In the genomic region with DNA sequence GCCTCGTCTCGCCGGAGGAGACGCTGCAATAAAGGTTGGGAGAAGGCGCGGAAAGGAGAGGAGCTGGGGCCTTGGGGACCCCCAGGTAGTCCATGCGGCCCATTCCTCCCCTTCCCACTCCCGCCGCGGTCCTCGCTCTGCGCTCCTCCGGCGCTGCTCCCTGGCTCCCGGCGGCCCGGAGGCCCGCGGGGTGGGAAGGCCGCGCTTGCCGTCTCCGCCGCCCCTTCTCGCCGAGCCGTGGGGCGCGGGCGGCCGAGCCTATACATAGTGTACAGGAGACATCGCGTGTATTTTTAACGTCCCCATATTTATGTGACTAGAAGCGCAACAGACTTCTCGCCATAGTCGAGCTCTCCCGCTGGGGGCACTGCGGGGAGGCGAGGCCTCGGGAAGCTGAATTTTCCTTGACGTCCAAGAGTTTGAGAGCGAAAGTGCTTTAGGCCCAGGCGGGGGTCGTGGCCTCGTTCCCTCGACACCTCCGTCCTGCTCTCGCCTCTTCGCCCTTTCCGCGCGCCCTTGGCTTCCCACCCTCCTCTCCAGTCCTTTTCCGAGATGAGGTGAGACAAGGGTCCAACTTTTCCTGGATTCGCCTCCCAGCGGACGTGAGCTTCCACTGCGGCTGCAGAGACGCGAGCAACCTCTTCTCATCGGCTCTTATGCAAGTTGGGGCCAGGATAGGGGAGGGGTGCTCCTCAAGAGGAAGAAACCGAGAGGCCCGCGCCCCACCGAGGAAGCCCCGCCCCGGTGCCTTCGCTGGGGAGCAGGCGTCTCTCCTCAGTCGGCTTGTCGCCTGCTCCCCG, we compare ENCODE assay signal across 8 cellular contexts. TPM values are rescaled to one million over a fixed set of nuclear protein-coding genes. Genes with fewer than 3 reads are reported as not detected.
A peak's percentile ranks its signal among the peaks of the same experiment; 100 is the strongest.
DNase-seq lines count a peak whose midpoint lies in the region; ATAC-seq and TF ChIP-seq lines count a peak whose summit lies in the region.

No MANE protein-coding gene starts in this region.

- H3K4me3 ChIP-seq in mammary epithelial cell (replicated peaks in 1 of 3; ENCODE audit: insufficient read depth in 1 of 3, low read depth in 2 of 3, low read length in 3 of 3) = no peak overlapping the region

- peak; percentile 63 for DNase-seq in activated CD8-positive, alpha-beta memory T cell treated with anti-CD3 and anti-CD28 coated beads for 24 hours
- no peak for DNase-seq in activated CD8-positive, alpha-beta memory T cell treated with anti-CD3 and anti-CD28 coated beads, Interleukin-2, amount 50 U/mL, for 48 hours
- DNase-seq in mammary epithelial cell (no peak), iPS-NIHi11 (ENCODE audit: low spot score) (peak; percentile 67), COLO829 (ENCODE audit: low spot score) (no peak), NCI-H524 treated with DMSO at 0.1 percent for 48 hours (lab: John Stamatoyannopoulos, UW) (no peak)

- BruUV-seq in mammary epithelial cell (replicated peaks; lab: Mats Ljungman, UMichigan) = no TSS peak

- 15% methylated on average over 37 of the region's 72 CpGs for WGBS in mammary epithelial cell (ENCODE audit: low coverage, missing lambda C conversion rate)

- no peak for ATAC-seq in stimulated activated memory B cell treated with anti-CD40 and anti-IgM and Interleukin-4, amounts not matched to agents 10 μg/mL and 1 μg/mL and 100 μg/mL, for 72 hours
- ATAC-seq in HG03432 (IDR thresholded peaks at IDR 0.05; ENCODE audit: unreplicated experiment) = no peak

- H2AFZ ChIP-seq in mammary epithelial cell (ENCODE audit: low read depth, low read length) = no peak overlapping the region

- peaks cover under 1% of the 10 kb centered on the region for H3K36me3 ChIP-seq in mammary epithelial cell (ENCODE audit: insufficient read depth, low read length)

- CTCF ChIA-PET in mammary epithelial cell (lab: Charles Lee; ENCODE audit: low non-redundant PET) = no interaction called here

- no peak overlapping the region for H3K27ac ChIP-seq in mammary epithelial cell (ENCODE audit: insufficient read depth, low read depth, low read length)

- no peaks in the 10 kb centered on the region for H3K9me3 ChIP-seq in mammary epithelial cell (replicated peaks; ENCODE audit: insufficient read depth, low read length)

- H3K79me2 ChIP-seq in mammary epithelial cell (ENCODE audit: insufficient read depth, low read length) = no peaks in the 10 kb centered on the region

- H3K36me3 Mint-ChIP-seq in stimulated activated memory B cell treated with anti-CD40 and anti-IgM and Interleukin-4, amounts not matched to agents 10 μg/mL and 1 μg/mL and 100 μg/mL, for 72 hours = peaks cover 39% of the 10 kb centered on the region

- H3K9me3 Mint-ChIP-seq in stimulated activated memory B cell treated with anti-CD40 and anti-IgM and Interleukin-4, amounts not matched to agents 10 μg/mL and 1 μg/mL and 100 μg/mL, for 72 hours = no peaks in the 10 kb centered on the region

- H3K27me3 ChIP-seq in mammary epithelial cell (ENCODE audit: insufficient read depth, low read length) = peaks cover 10% of the 10 kb centered on the region

- in situ Hi-C loops in mammary epithelial cell (cut with MboI; ENCODE audit: low sequenced_read_pairs in 2 of 2) = no loop called here

- dilution Hi-C loops in mammary epithelial cell (cut with HindIII; ENCODE audit: low sequenced_read_pairs) = loop anchor here (5.0 kb wide), 1 partner anchor 91 kb away; no protein-coding TSS in a partner anchor

- peak overlapping the region; percentile 70 for H3K4me2 ChIP-seq in mammary epithelial cell (ENCODE audit: insufficient read depth, low read depth, low read length)

- no peak overlapping the region for H3K9ac ChIP-seq in mammary epithelial cell (ENCODE audit: insufficient read depth, low read length)

- intact Hi-C loops in mammary epithelial cell (cut with micrococcal nuclease) = no loop called here

- peak overlapping the region; percentile 40 for H3K4me3 Mint-ChIP-seq in stimulated activated memory B cell treated with anti-CD40 and anti-IgM and Interleukin-4, amounts not matched to agents 10 μg/mL and 1 μg/mL and 100 μg/mL, for 72 hours

- peaks cover 48% of the 10 kb centered on the region for H3K4me1 Mint-ChIP-seq in stimulated activated memory B cell treated with anti-CD40 and anti-IgM and Interleukin-4, amounts not matched to agents 10 μg/mL and 1 μg/mL and 100 μg/mL, for 72 hours

- no peaks in the 10 kb centered on the region for H3K4me1 ChIP-seq in mammary epithelial cell (ENCODE audit: insufficient read depth, low read length)

- TF ChIP-seq CTCF in mammary epithelial cell (conservative IDR thresholded peaks at IDR 0.05 in 1 of 2, IDR thresholded peaks at IDR 0.05 in 1 of 2; ENCODE audit: extremely low read depth in 1 of 2, insufficient read depth in 1 of 2, low read depth in 1 of 2, low read length in 2 of 2) = peak; percentile 22 to 32

- H3K27ac Mint-ChIP-seq in stimulated activated memory B cell treated with anti-CD40 and anti-IgM and Interleukin-4, amounts not matched to agents 10 μg/mL and 1 μg/mL and 100 μg/mL, for 72 hours = no peak overlapping the region

- peaks cover 42% of the 10 kb centered on the region for H3K27me3 Mint-ChIP-seq in stimulated activated memory B cell treated with anti-CD40 and anti-IgM and Interleukin-4, amounts not matched to agents 10 μg/mL and 1 μg/mL and 100 μg/mL, for 72 hours

- H4K20me1 ChIP-seq in mammary epithelial cell (ENCODE audit: insufficient read depth, low read length) = no peaks in the 10 kb centered on the region

RNA-seq across cellular contexts. Expression of a gene that starts 29.0 kb away (rescaled TPM):
- 1 to 10 TPM in 1 of 2 donors, not detected in 1; 1.5 TPM for total RNA-seq in mammary epithelial cell
- 0.94 TPM for polyA plus RNA-seq in mammary epithelial cell
- 11.3 TPM for polyA minus RNA-seq in mammary epithelial cell

RNA-seq across cellular contexts. Expression of a gene that starts 31.7 kb away (rescaled TPM):
- 10 to 100 TPM; 11.2 to 17.8 TPM for total RNA-seq in mammary epithelial cell
- polyA plus RNA-seq in mammary epithelial cell = 17.4 TPM
- polyA minus RNA-seq in mammary epithelial cell = 20.1 TPM

RNA-seq across cellular contexts. Expression of a gene that starts 49.3 kb away (rescaled TPM):
- total RNA-seq in mammary epithelial cell = 1 to 10 TPM in 1 of 2 donors, not detected in 1; 4.3 TPM
- 1.1 TPM for polyA plus RNA-seq in mammary epithelial cell
- polyA minus RNA-seq in mammary epithelial cell = not detected

Comparison
In these comparisons a context has a peak if more than half of its experiments do, and no peak if none do; other contexts are left out.
1. DNase-seq: peak in activated CD8-positive, alpha-beta memory T cell treated with anti-CD3 and anti-CD28 coated beads for 24 hours (single experiment) and iPS-NIHi11 (single experiment); none in activated CD8-positive, alpha-beta memory T cell treated with anti-CD3 and anti-CD28 coated beads, Interleukin-2, amount 50 U/mL, for 48 hours (single experiment), mammary epithelial cell (single experiment), COLO829 (single experiment) and NCI-H524 treated with DMSO at 0.1 percent for 48 hours (single experiment).